In the genomic region with DNA sequence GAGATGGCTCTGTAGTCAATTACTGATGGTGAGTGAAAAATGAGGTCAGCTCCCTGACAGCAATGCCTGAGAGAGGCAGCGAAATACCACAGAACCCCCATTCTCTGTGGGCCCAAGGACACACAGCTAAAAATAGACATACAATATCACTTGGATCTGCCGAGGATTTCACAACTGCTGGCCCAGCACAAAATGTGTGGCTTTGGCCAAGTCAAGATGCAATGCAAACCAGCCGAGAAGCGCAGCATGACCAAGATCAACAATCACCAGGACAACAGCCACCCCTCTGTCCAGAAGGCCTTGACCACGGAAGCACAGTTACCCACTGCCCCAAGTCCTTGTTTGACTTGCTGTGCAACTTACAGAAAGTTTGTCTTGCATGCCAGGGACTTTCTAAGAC, we compare ENCODE assay signal across 11 cellular contexts. TPM values are rescaled to one million over a fixed set of nuclear protein-coding genes. Genes with fewer than 3 reads are reported as not detected.
DNase-seq lines count a peak whose midpoint lies in the region; ATAC-seq and TF ChIP-seq lines count a peak whose summit lies in the region.
"Had no signal": no experiment of that assay in that cellular context is flagged by ENCODE, and none has a peak within 500 bp of the region (broad histone marks: within the 10 kb centered on the region; RNA-seq: fewer than 3 reads in every experiment).

No MANE protein-coding gene starts in this region.

- H3K36me3 ChIP-seq in kidney epithelial cell (ENCODE audit: control insufficient read depth, insufficient read depth, low read length): no peaks in the 10 kb centered on the region

- TF ChIP-seq CTCF in kidney epithelial cell (IDR thresholded peaks at IDR 0.05; ENCODE audit: insufficient read depth, low read length, poor library complexity, severe bottlenecking): no peak

- no peaks in the 10 kb centered on the region for H3K27me3 ChIP-seq in kidney epithelial cell (ENCODE audit: control insufficient read depth, insufficient read depth, low read length)

- ATAC-seq in HG02884 (IDR thresholded peaks at IDR 0.05; ENCODE audit: unreplicated experiment) (no peak), HG02571 (IDR thresholded peaks at IDR 0.05; ENCODE audit: unreplicated experiment) (no peak), HG02623 (IDR thresholded peaks at IDR 0.05; ENCODE audit: unreplicated experiment) (no peak)

- no peak overlapping the region for H3K4me3 ChIP-seq in kidney epithelial cell (ENCODE audit: low read depth, low read length)

- peak; percentile 91 for DNase-seq in GM04503 (ENCODE audit: low read depth)
- peak in 25 of 61 donors; percentile 2 to 60 (median 12) for DNase-seq in caudate nucleus (lab: John Stamatoyannopoulos, UW)
- peak; percentile 79 for DNase-seq in kidney epithelial cell (ENCODE audit: low read depth)
- DNase-seq in renal cortical epithelial cell (ENCODE audit: low read depth): peak; percentile 91
- no peak for DNase-seq in LoVo (ENCODE audit: low spot score)
- DNase-seq: activated B cell treated with CpG ODN at 0.5 μM for 24 hours, Kasumi-1, small intestine had no signal

- H3K27ac ChIP-seq in caudate nucleus (ENCODE audit: low read depth, low read length): peak overlapping the region; percentile 39

RNA-seq across cellular contexts. Expression of a gene that starts 52.2 kb away (rescaled TPM):
- 112 and 115 TPM in 2 replicates for total RNA-seq in kidney epithelial cell
- total RNA-seq in renal cortical epithelial cell: 82.7 and 105 TPM in 2 replicates

RNA-seq across cellular contexts. Expression of a gene that starts 56.9 kb away (rescaled TPM):
- total RNA-seq in kidney epithelial cell: 38.2 and 56.7 TPM in 2 replicates
- total RNA-seq in renal cortical epithelial cell: 10.8 and 21.4 TPM in 2 replicates
- total RNA-seq: activated B cell treated with CpG ODN at 0.5 μM for 24 hours had no signal
